ENCODE assay signal across 8 cellular contexts in genomic region chr16:30351586-30352419, GRCh38.
DNase-seq lines count a peak whose midpoint lies in the region; ATAC-seq lines count a peak whose summit lies in the region.

No MANE protein-coding gene starts in this region.

- no peaks in the 10 kb centered on the region for H3K9me3 Mint-ChIP-seq in stimulated activated naive B cell treated with anti-CD40 and anti-IgM and Interleukin-4, amounts not matched to agents 10 μg/mL and 1 μg/mL and 100 μg/mL, for 72 hours

- H3K36me3 Mint-ChIP-seq in stimulated activated naive B cell treated with anti-CD40 and anti-IgM and Interleukin-4, amounts not matched to agents 10 μg/mL and 1 μg/mL and 100 μg/mL, for 72 hours = peaks cover 46 to 69% of the 10 kb centered on the region in 2 donors

- H3K27ac Mint-ChIP-seq in stimulated activated naive B cell treated with anti-CD40 and anti-IgM and Interleukin-4, amounts not matched to agents 10 μg/mL and 1 μg/mL and 100 μg/mL, for 72 hours = peak overlapping the region; percentile 84

- H3K27me3 Mint-ChIP-seq in stimulated activated naive B cell treated with anti-CD40 and anti-IgM and Interleukin-4, amounts not matched to agents 10 μg/mL and 1 μg/mL and 100 μg/mL, for 72 hours = no peaks in the 10 kb centered on the region

- DNase-seq in HS-5 (ENCODE audit: low read depth) = peak; percentile 37
- peak in 53 of 56 donors; percentile 21 to 89 (median 73) for DNase-seq in amygdala (lab: John Stamatoyannopoulos, UW)
- peak; percentile 41 to 77 for DNase-seq in hippocampal formation (lab: John Stamatoyannopoulos, UW)
- no peak for DNase-seq in stimulated activated naive B cell treated with anti-CD40 and anti-IgM and Interleukin-4, amounts not matched to agents 10 μg/mL and 1 μg/mL and 100 μg/mL, for 72 hours
- no peak for DNase-seq in effector CD8-positive, alpha-beta T cell (lab: John Stamatoyannopoulos, UW)
- DNase-seq in NOMO-1 treated with DMSO at 0.1 percent for 48 hours (lab: John Stamatoyannopoulos, UW; ENCODE audit: unreplicated experiment) = no peak
- no peak for DNase-seq in NCI-H526 treated with DMSO at 0.1 percent for 48 hours (lab: John Stamatoyannopoulos, UW)

- H3K4me3 Mint-ChIP-seq in stimulated activated naive B cell treated with anti-CD40 and anti-IgM and Interleukin-4, amounts not matched to agents 10 μg/mL and 1 μg/mL and 100 μg/mL, for 72 hours = peak overlapping the region in 1 of 2 donors; percentile 18

- H3K4me1 Mint-ChIP-seq in stimulated activated naive B cell treated with anti-CD40 and anti-IgM and Interleukin-4, amounts not matched to agents 10 μg/mL and 1 μg/mL and 100 μg/mL, for 72 hours = peaks cover 59 to 82% of the 10 kb centered on the region in 2 donors

- ATAC-seq in stimulated activated naive B cell treated with anti-CD40 and anti-IgM and Interleukin-4, amounts not matched to agents 10 μg/mL and 1 μg/mL and 100 μg/mL, for 72 hours (replicated peaks) = no peak
- no peak for ATAC-seq in GM18520 (IDR thresholded peaks at IDR 0.05; ENCODE audit: unreplicated experiment)

Comparison
In these comparisons a context has a peak if more than half of its experiments do, and no peak if none do; other contexts are left out.
1. DNase-seq: peak in HS-5 (single experiment), amygdala (53 of 56) and hippocampal formation (2 of 2); none in stimulated activated naive B cell treated with anti-CD40 and anti-IgM and Interleukin-4, amounts not matched to agents 10 μg/mL and 1 μg/mL and 100 μg/mL, for 72 hours (single experiment), effector CD8-positive, alpha-beta T cell (single experiment), NOMO-1 treated with DMSO at 0.1 percent for 48 hours (single experiment) and NCI-H526 treated with DMSO at 0.1 percent for 48 hours (single experiment).